Comparison of ENCODE assay signal across 19 cellular contexts in the genomic region with DNA sequence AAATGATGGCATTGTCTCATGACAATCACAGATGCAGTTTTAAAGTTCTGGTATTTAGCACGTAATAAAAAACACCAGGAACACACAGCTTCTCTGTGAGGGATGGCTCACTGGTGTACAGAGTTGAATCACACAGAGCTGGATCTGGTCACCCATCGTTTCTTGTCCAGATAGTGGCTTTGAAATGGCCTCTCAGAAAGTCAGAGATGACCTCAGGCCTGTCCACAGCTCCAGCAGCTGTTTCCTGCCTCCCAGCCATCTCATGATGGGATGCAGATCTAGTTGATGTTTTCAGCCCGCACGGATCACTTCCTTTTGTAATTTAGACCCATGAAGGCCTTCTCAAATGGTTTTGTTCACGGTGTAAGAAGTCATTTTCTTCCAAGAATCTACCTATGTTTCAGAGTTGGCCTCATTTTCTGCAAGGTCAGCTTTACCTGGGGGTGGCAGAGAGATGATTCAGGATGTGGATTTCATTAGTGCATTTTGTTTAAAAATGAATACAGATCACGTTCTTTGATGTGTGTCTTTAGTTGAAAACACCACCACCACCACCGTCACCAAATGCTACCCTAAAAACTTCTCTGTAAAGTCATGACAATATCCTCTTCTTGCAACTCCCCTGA.
"Had no signal": no experiment of that assay in that cellular context is flagged by ENCODE, and none has a peak within 500 bp of the region (broad histone marks: within the 10 kb centered on the region; RNA-seq: fewer than 3 reads in every experiment).

No MANE protein-coding gene starts in this region.

- H3K4me1 Mint-ChIP-seq: activated CD4-positive, alpha-beta memory T cell treated with anti-CD3 and anti-CD28 coated beads, Interleukin-2, amount 10 ng/mL, durations not matched to agents 7 days and 5 days; activated CD4-positive, alpha-beta T cell treated with anti-CD3 and anti-CD28 coated beads for 36 hours; activated naive CD8-positive, alpha-beta T cell treated with anti-CD3 and anti-CD28 coated beads, Interleukin-2, amount 10 ng/mL, durations not matched to agents 7 days and 5 days had no signal

- H3K36me3 ChIP-seq: ascending aorta, esophagus squamous epithelium, gastrocnemius medialis, lower lobe of right lung, prostate gland had no signal

- H3K4me1 ChIP-seq: ascending aorta, gastrocnemius medialis, lower lobe of right lung, prostate gland had no signal

- ATAC-seq: activated CD4-positive, alpha-beta T cell treated with anti-CD3 and anti-CD28 coated beads for 36 hours; activated T-cell treated with anti-CD3 and anti-CD28 coated beads, Interleukin-2, amount 50 U/mL, for 72 hours; gastrocnemius medialis; lower lobe of right lung; mucosa of descending colon; natural killer cell treated with Interleukin-12 subunit alpha and Interleukin-12 subunit beta and Interleukin-15 and Interleukin-18, amount 100 ng/mL, for 72 hours; sciatic nerve; stimulated activated naive CD8-positive, alpha-beta T cell treated with anti-CD3 and anti-CD28 coated beads, Interleukin-15, Interleukin-2, amounts not matched to agents 100 U/mL and 50 U/mL, for 24 hours had no signal

- H3K9me3 ChIP-seq: ascending aorta, esophagus squamous epithelium, gastrocnemius medialis, lower lobe of right lung, mucosa of descending colon, prostate gland had no signal

- H3K27me3 ChIP-seq: ascending aorta, esophagus squamous epithelium, gastrocnemius medialis had no signal

- H3K36me3 Mint-ChIP-seq: activated naive CD8-positive, alpha-beta T cell treated with anti-CD3 and anti-CD28 coated beads, Interleukin-2, amount 10 ng/mL, durations not matched to agents 7 days and 5 days; natural killer cell treated with Interleukin-12 subunit alpha and Interleukin-12 subunit beta and Interleukin-15 and Interleukin-18, amount 100 ng/mL, for 72 hours had no signal

- H3K27ac ChIP-seq: ascending aorta, esophagus squamous epithelium, gastrocnemius medialis, lower lobe of right lung, prostate gland, VCaP had no signal

- H3K4me3 ChIP-seq: ascending aorta, esophagus squamous epithelium, gastrocnemius medialis, lower lobe of right lung, mucosa of descending colon, prostate gland had no signal

- H3K4me3 Mint-ChIP-seq: activated CD4-positive, alpha-beta memory T cell treated with anti-CD3 and anti-CD28 coated beads, Interleukin-2, amount 10 ng/mL, durations not matched to agents 7 days and 5 days; activated CD4-positive, alpha-beta T cell treated with anti-CD3 and anti-CD28 coated beads for 36 hours; activated naive CD8-positive, alpha-beta T cell treated with anti-CD3 and anti-CD28 coated beads, Interleukin-2, amount 10 ng/mL, durations not matched to agents 7 days and 5 days; activated T-cell treated with anti-CD3 and anti-CD28 coated beads, Interleukin-2, amount 50 U/mL, for 72 hours; natural killer cell treated with Interleukin-12 subunit alpha and Interleukin-12 subunit beta and Interleukin-15 and Interleukin-18, amount 100 ng/mL, for 72 hours had no signal

- H3K27ac Mint-ChIP-seq: activated CD4-positive, alpha-beta memory T cell treated with anti-CD3 and anti-CD28 coated beads, Interleukin-2, amount 10 ng/mL, durations not matched to agents 7 days and 5 days; activated CD4-positive, alpha-beta T cell treated with anti-CD3 and anti-CD28 coated beads for 36 hours; activated naive CD8-positive, alpha-beta T cell treated with anti-CD3 and anti-CD28 coated beads, Interleukin-2, amount 10 ng/mL, durations not matched to agents 7 days and 5 days; activated T-cell treated with anti-CD3 and anti-CD28 coated beads, Interleukin-2, amount 50 U/mL, for 72 hours; natural killer cell treated with Interleukin-12 subunit alpha and Interleukin-12 subunit beta and Interleukin-15 and Interleukin-18, amount 100 ng/mL, for 72 hours had no signal

- DNase-seq: activated CD4-positive, alpha-beta memory T cell treated with anti-CD3 and anti-CD28 coated beads, Interleukin-2, amount 10 ng/mL, durations not matched to agents 7 days and 5 days; activated CD4-positive, alpha-beta T cell treated with anti-CD3 and anti-CD28 coated beads for 36 hours; activated gamma-delta T cell treated with Interleukin-2 at 50 U/mL for 16 hours; activated naive CD8-positive, alpha-beta T cell treated with anti-CD3 and anti-CD28 coated beads, Interleukin-2, amount 10 ng/mL, durations not matched to agents 7 days and 5 days; activated T-cell treated with anti-CD3 and anti-CD28 coated beads, Interleukin-2, amount 50 U/mL, for 72 hours; esophagus squamous epithelium; gastrocnemius medialis; hippocampal formation; lower lobe of right lung; mucosa of descending colon; stimulated activated CD4-positive, alpha-beta T cell treated with anti-CD3 and anti-CD28 coated beads, Interleukin-12 subunit alpha, Interleukin-12 subunit beta, amount 100 ng/mL, for 4 hours; stimulated activated naive CD8-positive, alpha-beta T cell treated with anti-CD3 and anti-CD28 coated beads, Interleukin-15, Interleukin-2, amounts not matched to agents 100 U/mL and 50 U/mL, for 24 hours; T-helper 1 cell had no signal

- FAIRE-seq: bronchial epithelial cell had no signal

- H3K9me3 Mint-ChIP-seq: activated CD4-positive, alpha-beta memory T cell treated with anti-CD3 and anti-CD28 coated beads, Interleukin-2, amount 10 ng/mL, durations not matched to agents 7 days and 5 days; activated naive CD8-positive, alpha-beta T cell treated with anti-CD3 and anti-CD28 coated beads, Interleukin-2, amount 10 ng/mL, durations not matched to agents 7 days and 5 days; activated T-cell treated with anti-CD3 and anti-CD28 coated beads, Interleukin-2, amount 50 U/mL, for 72 hours; natural killer cell treated with Interleukin-12 subunit alpha and Interleukin-12 subunit beta and Interleukin-15 and Interleukin-18, amount 100 ng/mL, for 72 hours had no signal
